Comparison of ENCODE assay signal across 1 cellular context in the genomic region with DNA sequence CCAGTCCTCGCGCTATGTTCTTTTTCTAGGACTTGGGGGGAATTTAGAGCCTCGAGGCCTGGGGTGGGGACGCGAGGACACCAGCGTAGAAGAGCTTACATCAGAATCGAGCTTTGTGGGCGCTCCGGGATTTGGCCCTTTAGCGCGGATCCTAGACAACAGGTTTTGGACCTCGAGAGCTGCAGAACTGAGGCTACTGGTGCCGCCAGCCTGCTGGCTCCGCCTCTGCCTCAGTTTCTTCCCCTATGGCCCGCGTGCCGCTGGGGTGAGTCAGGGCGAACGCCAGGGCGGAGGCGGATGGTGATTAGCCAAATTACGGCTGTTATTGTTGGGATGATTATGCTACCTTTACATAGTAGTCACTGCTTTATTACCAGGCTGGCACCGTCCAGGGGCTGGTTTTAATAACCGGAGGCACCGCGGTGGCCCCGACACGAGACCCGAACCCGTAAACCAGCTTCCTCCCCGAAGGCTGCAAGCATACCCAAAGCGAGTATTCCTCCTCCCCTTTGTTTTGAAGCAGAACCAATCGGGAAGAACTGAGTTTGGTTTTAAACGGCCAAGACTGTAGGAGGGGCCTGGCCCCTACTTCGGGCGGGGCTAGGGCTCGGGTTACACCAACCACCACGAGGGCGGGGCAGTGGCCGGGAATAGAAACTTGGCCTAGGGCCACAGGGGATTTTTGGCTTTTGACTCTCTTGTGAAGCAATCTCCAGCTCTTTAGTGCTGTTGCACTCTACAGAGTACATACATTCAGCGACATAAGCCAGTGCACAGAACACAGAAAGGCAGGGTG.
TF ChIP-seq lines count a peak whose summit lies in the region.

No MANE protein-coding gene starts in this region.

TF ChIP-seq in HepG2, 621 proteins besides CTCF, POLR2A, EP300 and RAD21 (continued from another document and continues in another):
- TF ChIP-seq, protein P1, sequence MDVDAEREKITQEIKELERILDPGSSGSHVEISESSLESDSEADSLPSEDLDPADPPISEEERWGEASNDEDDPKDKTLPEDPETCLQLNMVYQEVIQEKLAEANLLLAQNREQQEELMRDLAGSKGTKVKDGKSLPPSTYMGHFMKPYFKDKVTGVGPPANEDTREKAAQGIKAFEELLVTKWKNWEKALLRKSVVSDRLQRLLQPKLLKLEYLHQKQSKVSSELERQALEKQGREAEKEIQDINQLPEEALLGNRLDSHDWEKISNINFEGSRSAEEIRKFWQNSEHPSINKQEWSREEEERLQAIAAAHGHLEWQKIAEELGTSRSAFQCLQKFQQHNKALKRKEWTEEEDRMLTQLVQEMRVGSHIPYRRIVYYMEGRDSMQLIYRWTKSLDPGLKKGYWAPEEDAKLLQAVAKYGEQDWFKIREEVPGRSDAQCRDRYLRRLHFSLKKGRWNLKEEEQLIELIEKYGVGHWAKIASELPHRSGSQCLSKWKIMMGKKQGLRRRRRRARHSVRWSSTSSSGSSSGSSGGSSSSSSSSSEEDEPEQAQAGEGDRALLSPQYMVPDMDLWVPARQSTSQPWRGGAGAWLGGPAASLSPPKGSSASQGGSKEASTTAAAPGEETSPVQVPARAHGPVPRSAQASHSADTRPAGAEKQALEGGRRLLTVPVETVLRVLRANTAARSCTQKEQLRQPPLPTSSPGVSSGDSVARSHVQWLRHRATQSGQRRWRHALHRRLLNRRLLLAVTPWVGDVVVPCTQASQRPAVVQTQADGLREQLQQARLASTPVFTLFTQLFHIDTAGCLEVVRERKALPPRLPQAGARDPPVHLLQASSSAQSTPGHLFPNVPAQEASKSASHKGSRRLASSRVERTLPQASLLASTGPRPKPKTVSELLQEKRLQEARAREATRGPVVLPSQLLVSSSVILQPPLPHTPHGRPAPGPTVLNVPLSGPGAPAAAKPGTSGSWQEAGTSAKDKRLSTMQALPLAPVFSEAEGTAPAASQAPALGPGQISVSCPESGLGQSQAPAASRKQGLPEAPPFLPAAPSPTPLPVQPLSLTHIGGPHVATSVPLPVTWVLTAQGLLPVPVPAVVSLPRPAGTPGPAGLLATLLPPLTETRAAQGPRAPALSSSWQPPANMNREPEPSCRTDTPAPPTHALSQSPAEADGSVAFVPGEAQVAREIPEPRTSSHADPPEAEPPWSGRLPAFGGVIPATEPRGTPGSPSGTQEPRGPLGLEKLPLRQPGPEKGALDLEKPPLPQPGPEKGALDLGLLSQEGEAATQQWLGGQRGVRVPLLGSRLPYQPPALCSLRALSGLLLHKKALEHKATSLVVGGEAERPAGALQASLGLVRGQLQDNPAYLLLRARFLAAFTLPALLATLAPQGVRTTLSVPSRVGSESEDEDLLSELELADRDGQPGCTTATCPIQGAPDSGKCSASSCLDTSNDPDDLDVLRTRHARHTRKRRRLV (CRISPR knock-in tag; IDR thresholded peaks at IDR 0.05), result peak; percentile 92
- no peak for TF ChIP-seq TCF7L2 (IDR thresholded peaks at IDR 0.05; ENCODE audit: low read depth, low read length)
- TF ChIP-seq ZNF629 (CRISPR knock-in tag; conservative IDR thresholded peaks at IDR 0.05), result 0 out of 2 replicates have a peak, but pooled peaks have one; percentile 27
- TF ChIP-seq ZNF451 (CRISPR knock-in tag; IDR thresholded peaks at IDR 0.05), result no peak
- peak; percentile 93 for TF ChIP-seq ERF (CRISPR knock-in tag; IDR thresholded peaks at IDR 0.05)
- TF ChIP-seq ZNF709 (CRISPR knock-in tag; IDR thresholded peaks at IDR 0.05), result peak; percentile 81
- TF ChIP-seq ZBTB20 (CRISPR knock-in tag; IDR thresholded peaks at IDR 0.05; ENCODE audit: borderline replicate concordance, low read depth), result peak; percentile 77; the same call in 1 of the 2 replicates
- peak; percentile 91 for TF ChIP-seq ZSCAN9 (CRISPR knock-in tag; IDR thresholded peaks at IDR 0.05; ENCODE audit: borderline replicate concordance)
- TF ChIP-seq RXRB (CRISPR knock-in tag; IDR thresholded peaks at IDR 0.05; ENCODE audit: borderline replicate concordance), result peak; percentile 10; the same call in 1 of the 2 replicates
- TF ChIP-seq ZSCAN20 (CRISPR knock-in tag; IDR thresholded peaks at IDR 0.05; ENCODE audit: borderline replicate concordance), result 0 out of 2 replicates have a peak, but pooled peaks have one; percentile 40
- no peak; the same call in 1 of the 2 replicates for TF ChIP-seq ZBTB38 (CRISPR knock-in tag; IDR thresholded peaks at IDR 0.05)
- TF ChIP-seq, protein P2, sequence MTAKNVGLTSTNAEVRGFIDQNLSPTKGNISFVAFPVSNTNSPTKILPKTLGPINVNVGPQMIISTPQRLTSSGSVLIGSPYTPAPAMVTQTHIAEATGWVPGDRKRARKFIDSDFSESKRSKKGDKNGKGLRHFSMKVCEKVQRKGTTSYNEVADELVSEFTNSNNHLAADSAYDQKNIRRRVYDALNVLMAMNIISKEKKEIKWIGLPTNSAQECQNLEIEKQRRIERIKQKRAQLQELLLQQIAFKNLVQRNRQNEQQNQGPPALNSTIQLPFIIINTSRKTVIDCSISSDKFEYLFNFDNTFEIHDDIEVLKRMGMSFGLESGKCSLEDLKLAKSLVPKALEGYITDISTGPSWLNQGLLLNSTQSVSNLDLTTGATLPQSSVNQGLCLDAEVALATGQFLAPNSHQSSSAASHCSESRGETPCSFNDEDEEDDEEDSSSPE (CRISPR knock-in tag; IDR thresholded peaks at IDR 0.05), result 0 out of 2 replicates have a peak, but pooled peaks have one; percentile 34
- no peak for TF ChIP-seq ZNF816 (CRISPR knock-in tag; IDR thresholded peaks at IDR 0.05; ENCODE audit: borderline replicate concordance)
- TF ChIP-seq, protein P3, sequence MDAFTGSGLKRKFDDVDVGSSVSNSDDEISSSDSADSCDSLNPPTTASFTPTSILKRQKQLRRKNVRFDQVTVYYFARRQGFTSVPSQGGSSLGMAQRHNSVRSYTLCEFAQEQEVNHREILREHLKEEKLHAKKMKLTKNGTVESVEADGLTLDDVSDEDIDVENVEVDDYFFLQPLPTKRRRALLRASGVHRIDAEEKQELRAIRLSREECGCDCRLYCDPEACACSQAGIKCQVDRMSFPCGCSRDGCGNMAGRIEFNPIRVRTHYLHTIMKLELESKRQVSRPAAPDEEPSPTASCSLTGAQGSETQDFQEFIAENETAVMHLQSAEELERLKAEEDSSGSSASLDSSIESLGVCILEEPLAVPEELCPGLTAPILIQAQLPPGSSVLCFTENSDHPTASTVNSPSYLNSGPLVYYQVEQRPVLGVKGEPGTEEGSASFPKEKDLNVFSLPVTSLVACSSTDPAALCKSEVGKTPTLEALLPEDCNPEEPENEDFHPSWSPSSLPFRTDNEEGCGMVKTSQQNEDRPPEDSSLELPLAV (CRISPR knock-in tag; conservative IDR thresholded peaks at IDR 0.05; ENCODE audit: low read depth), result no peak
- TF ChIP-seq DPF2 (CRISPR knock-in tag; IDR thresholded peaks at IDR 0.05; ENCODE audit: borderline replicate concordance, low read depth), result 0 out of 2 replicates have a peak, but pooled peaks have one; percentile 35
- TF ChIP-seq, protein P4, sequence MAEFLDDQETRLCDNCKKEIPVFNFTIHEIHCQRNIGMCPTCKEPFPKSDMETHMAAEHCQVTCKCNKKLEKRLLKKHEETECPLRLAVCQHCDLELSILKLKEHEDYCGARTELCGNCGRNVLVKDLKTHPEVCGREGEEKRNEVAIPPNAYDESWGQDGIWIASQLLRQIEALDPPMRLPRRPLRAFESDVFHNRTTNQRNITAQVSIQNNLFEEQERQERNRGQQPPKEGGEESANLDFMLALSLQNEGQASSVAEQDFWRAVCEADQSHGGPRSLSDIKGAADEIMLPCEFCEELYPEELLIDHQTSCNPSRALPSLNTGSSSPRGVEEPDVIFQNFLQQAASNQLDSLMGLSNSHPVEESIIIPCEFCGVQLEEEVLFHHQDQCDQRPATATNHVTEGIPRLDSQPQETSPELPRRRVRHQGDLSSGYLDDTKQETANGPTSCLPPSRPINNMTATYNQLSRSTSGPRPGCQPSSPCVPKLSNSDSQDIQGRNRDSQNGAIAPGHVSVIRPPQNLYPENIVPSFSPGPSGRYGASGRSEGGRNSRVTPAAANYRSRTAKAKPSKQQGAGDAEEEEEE (CRISPR knock-in tag; IDR thresholded peaks at IDR 0.05; ENCODE audit: borderline replicate concordance), result 0 out of 2 replicates have a peak, but pooled peaks have one; percentile 56
- TF ChIP-seq ZNF776 (CRISPR knock-in tag; IDR thresholded peaks at IDR 0.05), result 0 out of 2 replicates have a peak, but pooled peaks have one; percentile 19
- TF ChIP-seq, protein P5, sequence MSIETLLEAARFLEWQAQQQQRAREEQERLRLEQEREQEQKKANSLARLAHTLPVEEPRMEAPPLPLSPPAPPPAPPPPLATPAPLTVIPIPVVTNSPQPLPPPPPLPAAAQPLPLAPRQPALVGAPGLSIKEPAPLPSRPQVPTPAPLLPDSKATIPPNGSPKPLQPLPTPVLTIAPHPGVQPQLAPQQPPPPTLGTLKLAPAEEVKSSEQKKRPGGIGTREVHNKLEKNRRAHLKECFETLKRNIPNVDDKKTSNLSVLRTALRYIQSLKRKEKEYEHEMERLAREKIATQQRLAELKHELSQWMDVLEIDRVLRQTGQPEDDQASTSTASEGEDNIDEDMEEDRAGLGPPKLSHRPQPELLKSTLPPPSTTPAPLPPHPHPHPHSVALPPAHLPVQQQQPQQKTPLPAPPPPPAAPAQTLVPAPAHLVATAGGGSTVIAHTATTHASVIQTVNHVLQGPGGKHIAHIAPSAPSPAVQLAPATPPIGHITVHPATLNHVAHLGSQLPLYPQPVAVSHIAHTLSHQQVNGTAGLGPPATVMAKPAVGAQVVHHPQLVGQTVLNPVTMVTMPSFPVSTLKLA (IDR thresholded peaks at IDR 0.05), result peak; percentile 66; the same call in 1 of the 2 replicates
- TF ChIP-seq ZNF772 (CRISPR knock-in tag; IDR thresholded peaks at IDR 0.05), result peak; percentile 45; the same call in 1 of the 2 replicates
- TF ChIP-seq, protein P6, sequence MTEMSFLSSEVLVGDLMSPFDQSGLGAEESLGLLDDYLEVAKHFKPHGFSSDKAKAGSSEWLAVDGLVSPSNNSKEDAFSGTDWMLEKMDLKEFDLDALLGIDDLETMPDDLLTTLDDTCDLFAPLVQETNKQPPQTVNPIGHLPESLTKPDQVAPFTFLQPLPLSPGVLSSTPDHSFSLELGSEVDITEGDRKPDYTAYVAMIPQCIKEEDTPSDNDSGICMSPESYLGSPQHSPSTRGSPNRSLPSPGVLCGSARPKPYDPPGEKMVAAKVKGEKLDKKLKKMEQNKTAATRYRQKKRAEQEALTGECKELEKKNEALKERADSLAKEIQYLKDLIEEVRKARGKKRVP (CRISPR knock-in tag; IDR thresholded peaks at IDR 0.05), result 0 out of 4 replicates have a peak, but pooled peaks of 1 of the 2 experiments have one; percentile 62
- no peak for TF ChIP-seq CBX2 (IDR thresholded peaks at IDR 0.05; ENCODE audit: low read depth, low read length)
- no peak for TF ChIP-seq CBX2 (CRISPR knock-in tag; IDR thresholded peaks at IDR 0.05; ENCODE audit: low read depth)
- TF ChIP-seq, protein P7, sequence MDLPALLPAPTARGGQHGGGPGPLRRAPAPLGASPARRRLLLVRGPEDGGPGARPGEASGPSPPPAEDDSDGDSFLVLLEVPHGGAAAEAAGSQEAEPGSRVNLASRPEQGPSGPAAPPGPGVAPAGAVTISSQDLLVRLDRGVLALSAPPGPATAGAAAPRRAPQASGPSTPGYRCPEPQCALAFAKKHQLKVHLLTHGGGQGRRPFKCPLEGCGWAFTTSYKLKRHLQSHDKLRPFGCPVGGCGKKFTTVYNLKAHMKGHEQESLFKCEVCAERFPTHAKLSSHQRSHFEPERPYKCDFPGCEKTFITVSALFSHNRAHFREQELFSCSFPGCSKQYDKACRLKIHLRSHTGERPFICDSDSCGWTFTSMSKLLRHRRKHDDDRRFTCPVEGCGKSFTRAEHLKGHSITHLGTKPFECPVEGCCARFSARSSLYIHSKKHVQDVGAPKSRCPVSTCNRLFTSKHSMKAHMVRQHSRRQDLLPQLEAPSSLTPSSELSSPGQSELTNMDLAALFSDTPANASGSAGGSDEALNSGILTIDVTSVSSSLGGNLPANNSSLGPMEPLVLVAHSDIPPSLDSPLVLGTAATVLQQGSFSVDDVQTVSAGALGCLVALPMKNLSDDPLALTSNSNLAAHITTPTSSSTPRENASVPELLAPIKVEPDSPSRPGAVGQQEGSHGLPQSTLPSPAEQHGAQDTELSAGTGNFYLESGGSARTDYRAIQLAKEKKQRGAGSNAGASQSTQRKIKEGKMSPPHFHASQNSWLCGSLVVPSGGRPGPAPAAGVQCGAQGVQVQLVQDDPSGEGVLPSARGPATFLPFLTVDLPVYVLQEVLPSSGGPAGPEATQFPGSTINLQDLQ (CRISPR knock-in tag; IDR thresholded peaks at IDR 0.05), result no peak
- TF ChIP-seq, protein P8, sequence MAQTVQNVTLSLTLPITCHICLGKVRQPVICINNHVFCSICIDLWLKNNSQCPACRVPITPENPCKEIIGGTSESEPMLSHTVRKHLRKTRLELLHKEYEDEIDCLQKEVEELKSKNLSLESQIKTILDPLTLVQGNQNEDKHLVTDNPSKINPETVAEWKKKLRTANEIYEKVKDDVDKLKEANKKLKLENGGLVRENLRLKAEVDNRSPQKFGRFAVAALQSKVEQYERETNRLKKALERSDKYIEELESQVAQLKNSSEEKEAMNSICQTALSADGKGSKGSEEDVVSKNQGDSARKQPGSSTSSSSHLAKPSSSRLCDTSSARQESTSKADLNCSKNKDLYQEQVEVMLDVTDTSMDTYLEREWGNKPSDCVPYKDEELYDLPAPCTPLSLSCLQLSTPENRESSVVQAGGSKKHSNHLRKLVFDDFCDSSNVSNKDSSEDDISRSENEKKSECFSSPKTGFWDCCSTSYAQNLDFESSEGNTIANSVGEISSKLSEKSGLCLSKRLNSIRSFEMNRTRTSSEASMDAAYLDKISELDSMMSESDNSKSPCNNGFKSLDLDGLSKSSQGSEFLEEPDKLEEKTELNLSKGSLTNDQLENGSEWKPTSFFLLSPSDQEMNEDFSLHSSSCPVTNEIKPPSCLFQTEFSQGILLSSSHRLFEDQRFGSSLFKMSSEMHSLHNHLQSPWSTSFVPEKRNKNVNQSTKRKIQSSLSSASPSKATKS (CRISPR knock-in tag; IDR thresholded peaks at IDR 0.05), result no peak
- TF ChIP-seq, protein P9, sequence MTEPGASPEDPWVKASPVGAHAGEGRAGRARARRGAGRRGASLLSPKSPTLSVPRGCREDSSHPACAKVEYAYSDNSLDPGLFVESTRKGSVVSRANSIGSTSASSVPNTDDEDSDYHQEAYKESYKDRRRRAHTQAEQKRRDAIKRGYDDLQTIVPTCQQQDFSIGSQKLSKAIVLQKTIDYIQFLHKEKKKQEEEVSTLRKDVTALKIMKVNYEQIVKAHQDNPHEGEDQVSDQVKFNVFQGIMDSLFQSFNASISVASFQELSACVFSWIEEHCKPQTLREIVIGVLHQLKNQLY (CRISPR knock-in tag; IDR thresholded peaks at IDR 0.05), result peak; percentile 18; the same call in 1 of the 2 replicates
- TF ChIP-seq ZNF7 (CRISPR knock-in tag; IDR thresholded peaks at IDR 0.05), result no peak
- no peak for TF ChIP-seq ZNF615 (CRISPR knock-in tag; IDR thresholded peaks at IDR 0.05; ENCODE audit: borderline replicate concordance)
- TF ChIP-seq ZNF577 (CRISPR knock-in tag; IDR thresholded peaks at IDR 0.05; ENCODE audit: borderline replicate concordance, low read depth), result no peak; the same call in 1 of the 2 replicates
- TF ChIP-seq MTF2 (CRISPR knock-in tag; IDR thresholded peaks at IDR 0.05; ENCODE audit: borderline replicate concordance), result no peak
- TF ChIP-seq, protein P10, sequence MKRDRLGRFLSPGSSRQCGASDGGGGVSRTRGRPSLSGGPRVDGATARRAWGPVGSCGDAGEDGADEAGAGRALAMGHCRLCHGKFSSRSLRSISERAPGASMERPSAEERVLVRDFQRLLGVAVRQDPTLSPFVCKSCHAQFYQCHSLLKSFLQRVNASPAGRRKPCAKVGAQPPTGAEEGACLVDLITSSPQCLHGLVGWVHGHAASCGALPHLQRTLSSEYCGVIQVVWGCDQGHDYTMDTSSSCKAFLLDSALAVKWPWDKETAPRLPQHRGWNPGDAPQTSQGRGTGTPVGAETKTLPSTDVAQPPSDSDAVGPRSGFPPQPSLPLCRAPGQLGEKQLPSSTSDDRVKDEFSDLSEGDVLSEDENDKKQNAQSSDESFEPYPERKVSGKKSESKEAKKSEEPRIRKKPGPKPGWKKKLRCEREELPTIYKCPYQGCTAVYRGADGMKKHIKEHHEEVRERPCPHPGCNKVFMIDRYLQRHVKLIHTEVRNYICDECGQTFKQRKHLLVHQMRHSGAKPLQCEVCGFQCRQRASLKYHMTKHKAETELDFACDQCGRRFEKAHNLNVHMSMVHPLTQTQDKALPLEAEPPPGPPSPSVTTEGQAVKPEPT (CRISPR knock-in tag; IDR thresholded peaks at IDR 0.05; ENCODE audit: low read depth), result peak; percentile 37; the same call in 1 of the 2 replicates
